8 cellular contexts compared by ENCODE assay signal in the genomic region with DNA sequence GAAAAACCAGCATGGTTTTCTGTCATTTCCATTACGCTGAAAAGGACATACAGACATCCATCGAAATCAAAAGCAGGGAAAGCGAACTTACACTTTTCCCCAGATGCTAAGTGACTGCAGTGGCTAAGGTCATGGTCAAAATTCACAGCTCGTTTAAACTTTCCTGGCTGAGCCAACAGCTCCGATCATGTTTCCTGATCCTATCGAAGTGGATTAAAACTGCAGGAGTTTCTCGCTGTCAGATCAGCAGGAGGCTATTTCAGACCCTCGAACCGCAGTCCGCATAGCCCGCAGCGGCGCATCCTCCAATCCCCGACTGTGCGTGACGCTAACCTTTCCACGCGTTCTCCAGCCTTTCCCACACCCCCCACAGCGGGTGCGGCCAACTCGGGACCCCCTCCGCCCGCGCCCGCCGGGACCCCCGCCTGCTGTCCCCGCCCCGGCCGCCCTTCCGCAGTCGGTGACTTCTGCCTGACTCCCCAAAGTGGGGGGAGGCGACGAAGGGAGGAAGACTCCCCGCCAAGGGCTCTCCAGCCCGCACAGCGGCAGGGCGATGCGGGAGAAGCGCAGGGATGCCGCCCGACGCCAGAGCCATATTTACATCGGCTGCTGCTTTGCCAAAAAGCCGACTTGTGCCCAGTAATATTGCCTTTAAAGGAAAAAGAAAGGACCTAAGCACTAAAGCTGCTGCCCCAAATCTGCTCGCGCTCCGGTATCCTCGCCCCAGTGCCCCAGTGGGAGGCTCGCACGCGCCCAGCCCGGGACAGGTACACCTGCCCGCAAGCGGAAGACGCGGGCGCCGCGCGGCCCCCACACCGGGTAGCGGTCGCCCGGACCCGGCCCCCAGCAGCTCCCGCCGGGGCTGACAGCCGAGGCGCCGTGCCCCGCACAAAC.
DNase-seq lines count a peak whose midpoint lies in the region; TF ChIP-seq lines count a peak whose summit lies in the region.

No MANE protein-coding gene starts in this region.

- in situ Hi-C loops in HAP-1 (cut with MboI; ENCODE audit: low sequenced_read_pairs) = no loop called here

- peak overlapping the region; percentile 87 for H2AFZ ChIP-seq in parathyroid adenoma

- H3K27me3 ChIP-seq in HAP-1 (ENCODE audit: low read depth) (no peaks in the 10 kb centered on the region), NT2/D1 (ENCODE audit: insufficient read depth, insufficient read length) (peaks cover 38% of the 10 kb centered on the region), parathyroid adenoma (ENCODE audit: control insufficient read depth, insufficient read depth, low read length) (no peaks in the 10 kb centered on the region)

- DNase-seq in EL (peak; percentile 18), HAP-1 (ENCODE audit: low spot score in 2 of 2) (peak; percentile 32 to 35), NT2/D1 (ENCODE audit: low read depth, low spot score) (no peak), activated gamma-delta T cell treated with Interleukin-2 at 50 U/mL for 16 hours (peak; percentile 36), glomerular visceral epithelial cell (ENCODE audit: extremely low spot score) (peak; percentile 30), MV-4-11 (lab: John Stamatoyannopoulos, UW) (no peak), GF-D8 (lab: John Stamatoyannopoulos, UW) (no peak)

- no peaks in the 10 kb centered on the region for H3K36me3 ChIP-seq in HAP-1 (replicated peaks)
- H3K36me3 ChIP-seq in NT2/D1 (ENCODE audit: insufficient read depth, insufficient read length, low read length) = no peaks in the 10 kb centered on the region
- no peaks in the 10 kb centered on the region for H3K36me3 ChIP-seq in parathyroid adenoma (ENCODE audit: control insufficient read depth, insufficient read depth, low read length)

- H3K9me3 ChIP-seq in HAP-1 (no peaks in the 10 kb centered on the region), NT2/D1 (ENCODE audit: insufficient read depth, low read length) (no peaks in the 10 kb centered on the region), parathyroid adenoma (ENCODE audit: control insufficient read depth, low read length) (no peaks in the 10 kb centered on the region)

- H3K4me1 ChIP-seq in HAP-1 (peaks cover 13% of the 10 kb centered on the region), NT2/D1 (ENCODE audit: insufficient read depth, insufficient read length) (no peaks in the 10 kb centered on the region), parathyroid adenoma (no peaks in the 10 kb centered on the region)

- no peaks in the 10 kb centered on the region for H3K79me2 ChIP-seq in parathyroid adenoma

- TF ChIP-seq CTCF in parathyroid adenoma (IDR thresholded peaks at IDR 0.05) = no peak

- peak overlapping the region; percentile 86 for H3K4me2 ChIP-seq in parathyroid adenoma (ENCODE audit: low read length)

- H3K9ac ChIP-seq in NT2/D1 (ENCODE audit: insufficient read length, low read depth) = peak overlapping the region; percentile 65
- H3K9ac ChIP-seq in parathyroid adenoma = no peak overlapping the region

- peak overlapping the region; percentile 76 for H3K4me3 ChIP-seq in HAP-1
- H3K4me3 ChIP-seq in NT2/D1 (ENCODE audit: insufficient read length, low read depth) = peak overlapping the region; percentile 84
- peak overlapping the region; percentile 66 for H3K4me3 ChIP-seq in parathyroid adenoma (ENCODE audit: low read depth, low read length)

- H3K27ac ChIP-seq in parathyroid adenoma = no peak overlapping the region

Comparison
In these comparisons a context has a peak if more than half of its experiments do, and no peak if none do; other contexts are left out.
1. DNase-seq: peak in EL (single experiment), HAP-1 (2 of 2), activated gamma-delta T cell treated with Interleukin-2 at 50 U/mL for 16 hours (single experiment) and glomerular visceral epithelial cell (single experiment); none in NT2/D1 (single experiment), MV-4-11 (single experiment) and GF-D8 (single experiment).
2. Peak in every context shown above with its lines, with median percentiles within 50 percentile points of each other: H3K4me3 ChIP-seq.